Comparison of ENCODE assay signal across 29 cellular contexts in genomic region chr11:66978717-66979116, GRCh38. TPM values are rescaled to one million over a fixed set of nuclear protein-coding genes. Genes with fewer than 3 reads are reported as not detected.
A peak's percentile ranks its signal among the peaks of the same experiment; 100 is the strongest.
DNase-seq lines count a peak whose midpoint lies in the region; ATAC-seq, FAIRE-seq and TF ChIP-seq lines count a peak whose summit lies in the region.
"Had no signal": no experiment of that assay in that cellular context is flagged by ENCODE, and none has a peak within 500 bp of the region (broad histone marks: within the 10 kb centered on the region; RNA-seq: fewer than 3 reads in every experiment).

No MANE protein-coding gene starts in this region.

- intact Hi-C loops in IMR-90 (cut with micrococcal nuclease), result no loop called here
- intact Hi-C loops in K562 (cut with micrococcal nuclease), result loop anchor here (5.0 kb wide), 2 partner anchors 86 to 136 kb away; partner anchors contain the start of gene RCE1
- intact Hi-C loops in body of pancreas (cut with DNase I), result no loop called here

- H3K36me3 ChIP-seq in IMR-90 (ENCODE audit: control insufficient read depth, insufficient read depth, low read length) (no peaks in the 10 kb centered on the region), K562 (ENCODE audit: control insufficient read depth, insufficient read depth, low read length) (no peaks in the 10 kb centered on the region), body of pancreas (replicated peaks in 1 of 2; ENCODE audit: insufficient read depth in 1 of 2, low read depth in 2 of 2) (no peaks in the 10 kb centered on the region)
- H3K36me3 ChIP-seq: BE2C, BLaER1 had no signal

- H3K9me3 ChIP-seq in A549 (peaks cover 18% of the 10 kb centered on the region), IMR-90 (ENCODE audit: control insufficient read depth, insufficient read depth, low read length) (peaks cover 12% of the 10 kb centered on the region), K562 (replicated peaks; ENCODE audit: control insufficient read depth, insufficient read depth, low read depth, low read length) (no peaks in the 10 kb centered on the region), body of pancreas (peaks cover 0 to 3% (median 0%) of the 10 kb centered on the region in 3 donors)
- H3K9me3 ChIP-seq: BE2C had no signal

- H3K18ac ChIP-seq in IMR-90 (ENCODE audit: low read depth, low read length), result no peak overlapping the region

- TF ChIP-seq POLR2A in A549 (IDR thresholded peaks at IDR 0.05; ENCODE audit: low read length) (no peak), IMR-90 (IDR thresholded peaks at IDR 0.05; ENCODE audit: low read depth, low read length) (no peak), K562 (conservative IDR thresholded peaks at IDR 0.05) (no peak), body of pancreas (IDR thresholded peaks at IDR 0.05) (no peak)

- no peaks in the 10 kb centered on the region for H3K4me1 Mint-ChIP-seq in stimulated activated memory B cell treated with anti-CD40 and anti-IgM and Interleukin-4, amounts not matched to agents 10 μg/mL and 1 μg/mL and 100 μg/mL, for 72 hours
- H3K4me1 Mint-ChIP-seq: CD4-positive, CD25-positive, alpha-beta regulatory T cell had no signal

- no peak overlapping the region for H3K4me3 Mint-ChIP-seq in stimulated activated memory B cell treated with anti-CD40 and anti-IgM and Interleukin-4, amounts not matched to agents 10 μg/mL and 1 μg/mL and 100 μg/mL, for 72 hours
- H3K4me3 Mint-ChIP-seq: CD14-positive monocyte; CD4-positive, alpha-beta memory T cell; CD4-positive, CD25-positive, alpha-beta regulatory T cell; CD8-positive, alpha-beta memory T cell had no signal

- H4K8ac ChIP-seq in IMR-90 (ENCODE audit: low read depth in 2 of 2, low read length in 2 of 2), result no peak overlapping the region

- POLR2A ChIA-PET in A549 (lab: Yijun Ruan, JAX) (interaction anchor here (0.7 kb wide), 1 partner anchor 92 kb away, joined by 3 read pairs; no protein-coding TSS in a partner anchor), IMR-90 (lab: Charles Lee; ENCODE audit: unreplicated experiment) (no interaction called here), K562 (lab: Yijun Ruan, JAX) (no interaction called here)

- no peaks in the 10 kb centered on the region for H3K36me3 Mint-ChIP-seq in stimulated activated memory B cell treated with anti-CD40 and anti-IgM and Interleukin-4, amounts not matched to agents 10 μg/mL and 1 μg/mL and 100 μg/mL, for 72 hours
- H3K36me3 Mint-ChIP-seq: CD4-positive, CD25-positive, alpha-beta regulatory T cell had no signal

- no peak overlapping the region for H3K27ac Mint-ChIP-seq in stimulated activated memory B cell treated with anti-CD40 and anti-IgM and Interleukin-4, amounts not matched to agents 10 μg/mL and 1 μg/mL and 100 μg/mL, for 72 hours
- H3K27ac Mint-ChIP-seq: CD14-positive monocyte; CD4-positive, alpha-beta memory T cell; CD4-positive, CD25-positive, alpha-beta regulatory T cell had no signal

- H3K9me3 Mint-ChIP-seq in stimulated activated memory B cell treated with anti-CD40 and anti-IgM and Interleukin-4, amounts not matched to agents 10 μg/mL and 1 μg/mL and 100 μg/mL, for 72 hours, result peaks cover 3% of the 10 kb centered on the region

- H3K9ac ChIP-seq in IMR-90 (ENCODE audit: low read depth, low read length) (no peak overlapping the region), K562 (ENCODE audit: insufficient read depth in 1 of 2, low read depth in 2 of 2, low read length in 2 of 2) (no peak overlapping the region)
- H3K9ac ChIP-seq: BLaER1 had no signal

- H3K4me3 ChIP-seq in A549 (no peak overlapping the region), IMR-90 (ENCODE audit: insufficient read depth, low read depth, low read length) (no peak overlapping the region), K562 (no peak overlapping the region), body of pancreas (no peak overlapping the region)
- H3K4me3 ChIP-seq: BLaER1 had no signal

- BruUV-seq in IMR-90 (replicated peaks; lab: Mats Ljungman, UMichigan), result no TSS peak
- BruUV-seq in K562 (replicated peaks; lab: Mats Ljungman, UMichigan), result no TSS peak

- ATAC-seq in A549 (no peak), IMR-90 (ENCODE audit: low read depth) (no peak), K562 (no peak), body of pancreas (no peak)
- ATAC-seq in stimulated activated memory B cell treated with anti-CD40 and anti-IgM and Interleukin-4, amounts not matched to agents 10 μg/mL and 1 μg/mL and 100 μg/mL, for 72 hours, result no peak

- H2AK9ac ChIP-seq in IMR-90 (replicated peaks; ENCODE audit: low read depth, low read length, poor library complexity), result no peak overlapping the region

- no peak overlapping the region for H3K56ac ChIP-seq in IMR-90 (ENCODE audit: extremely low read depth, insufficient read depth, low read length)

- no peak overlapping the region for H2BK120ac ChIP-seq in IMR-90 (ENCODE audit: low read depth, low read length)

- H3K27me3 ChIP-seq in IMR-90 (ENCODE audit: control insufficient read depth, insufficient read depth, low read length) (no peaks in the 10 kb centered on the region), K562 (ENCODE audit: control insufficient read depth in 2 of 2, insufficient read depth in 2 of 2, low read length in 2 of 2) (no peaks in the 10 kb centered on the region), body of pancreas (no peaks in the 10 kb centered on the region)
- H3K27me3 ChIP-seq: BE2C, BLaER1 had no signal

- TF ChIP-seq EP300 in A549 (IDR thresholded peaks at IDR 0.05) (no peak), K562 (IDR thresholded peaks at IDR 0.05; ENCODE audit: low read length) (no peak)

- 98% methylated on average over 6 of the region's 6 CpGs for WGBS in A549 (ENCODE audit: missing lambda C conversion rate)
- WGBS in IMR-90 (ENCODE audit: extremely low coverage in 2 of 2, insufficient read length in 1 of 2), 2 experiments, result 100% methylated on average over 1 of the region's 6 CpGs; no CpG with 5 or more reads in 1 of the 2 experiments
- WGBS in K562 (ENCODE audit: insufficient coverage, low coverage, missing lambda C conversion rate), result 79% methylated on average over 6 of the region's 6 CpGs
- WGBS in body of pancreas, 2 donors, result 95 to 98% methylated on average over 5 to 6 of the region's 6 CpGs

- no peak overlapping the region for H3K4ac ChIP-seq in IMR-90 (ENCODE audit: low read depth, low read length)

- FAIRE-seq in A549 (lab: Jason Lieb, UNC) (no peak), K562 (lab: Jason Lieb, UNC) (no peak)
- FAIRE-seq: GM12891, GM19239 had no signal

- no peaks in the 10 kb centered on the region for H3K79me1 ChIP-seq in IMR-90 (ENCODE audit: low read depth in 1 of 2, low read length in 2 of 2)

- no peaks in the 10 kb centered on the region for H4K20me1 ChIP-seq in IMR-90 (ENCODE audit: insufficient read depth, low read length)
- H4K20me1 ChIP-seq in K562 (replicated peaks; ENCODE audit: control insufficient read depth, insufficient read depth, low read length), result no peaks in the 10 kb centered on the region
- H4K20me1 ChIP-seq: BLaER1 had no signal

- H3K9me1 ChIP-seq in IMR-90 (ENCODE audit: insufficient read depth, low read length), result peaks cover 7% of the 10 kb centered on the region
- H3K9me1 ChIP-seq in K562 (ENCODE audit: control insufficient read depth, insufficient read depth, low read length), result no peaks in the 10 kb centered on the region

- H3K4me1 ChIP-seq in A549, result peaks cover 51% of the 10 kb centered on the region
- H3K4me1 ChIP-seq in IMR-90 (ENCODE audit: control insufficient read depth, insufficient read depth, low read length), result peaks cover 12% of the 10 kb centered on the region
- H3K4me1 ChIP-seq in K562 (replicated peaks in 1 of 2; ENCODE audit: control insufficient read depth in 2 of 2, insufficient read depth in 2 of 2, low read length in 2 of 2), result peaks cover 2 to 14% of the 10 kb centered on the region in 2 experiments; a peak in 4 of 5 replicates
- peaks cover 4% of the 10 kb centered on the region for H3K4me1 ChIP-seq in body of pancreas
- H3K4me1 ChIP-seq: BE2C had no signal

- TF ChIP-seq RAD21 in A549 (conservative IDR thresholded peaks at IDR 0.05 in 1 of 2, IDR thresholded peaks at IDR 0.05 in 1 of 2) (no peak), IMR-90 (IDR thresholded peaks at IDR 0.05; ENCODE audit: low read length) (no peak), K562 (CRISPR knock-in tag; conservative IDR thresholded peaks at IDR 0.05 in 1 of 2, IDR thresholded peaks at IDR 0.05 in 1 of 2) (no peak)

- H2BK5ac ChIP-seq in IMR-90 (ENCODE audit: low read depth, low read length, poor library complexity, severe bottlenecking), result no peak overlapping the region

- H3K79me2 ChIP-seq in K562 (ENCODE audit: control insufficient read depth, insufficient read depth, low read length), result no peaks in the 10 kb centered on the region

- H4K91ac ChIP-seq in IMR-90 (ENCODE audit: insufficient read depth, low read depth, low read length), result no peak overlapping the region

- H3K27me3 Mint-ChIP-seq in stimulated activated memory B cell treated with anti-CD40 and anti-IgM and Interleukin-4, amounts not matched to agents 10 μg/mL and 1 μg/mL and 100 μg/mL, for 72 hours, result peaks cover 53% of the 10 kb centered on the region

- H3K27ac ChIP-seq in A549, result peak overlapping the region in 1 of 2 experiments; percentile 52; a peak in 2 of 6 replicates
- no peak overlapping the region for H3K27ac ChIP-seq in IMR-90 (ENCODE audit: insufficient read depth, low read length)
- H3K27ac ChIP-seq in K562 (ENCODE audit: extremely low read depth, low read depth, low read length), result no peak overlapping the region
- no peak overlapping the region for H3K27ac ChIP-seq in body of pancreas
- H3K27ac ChIP-seq: 22Rv1, BLaER1 had no signal

- H2AK5ac ChIP-seq in IMR-90 (ENCODE audit: low read depth, low read length), result no peak overlapping the region

- dilution Hi-C loops in IMR-90 (cut with HindIII; ENCODE audit: low sequenced_read_pairs, unreplicated experiment), result no loop called here

- in situ Hi-C loops in IMR-90 (cut with MboI; ENCODE audit: low sequenced_read_pairs) (loop anchor here (5.0 kb wide), 1 partner anchor 286 kb away; no protein-coding TSS in a partner anchor), K562 (cut with MboI) (loop anchor here (5.0 kb wide), 1 partner anchor 126 kb away; no protein-coding TSS in a partner anchor)

- H3K14ac ChIP-seq in IMR-90 (replicated peaks; ENCODE audit: low read depth, low read length), result no peak overlapping the region

- H3K23ac ChIP-seq in IMR-90 (ENCODE audit: low read depth, low read length), result no peak overlapping the region

- H3K4me2 ChIP-seq in A549, result no peak overlapping the region
- H3K4me2 ChIP-seq in IMR-90 (ENCODE audit: low read depth, low read length), result no peak overlapping the region
- H3K4me2 ChIP-seq in K562 (ENCODE audit: insufficient read depth, low read length), result no peak overlapping the region
- H3K4me2 ChIP-seq: BLaER1 had no signal

- no peak for DNase-seq in A549 (ENCODE audit: low read depth in 1 of 2, low spot score in 1 of 2)
- no peak for DNase-seq in IMR-90
- no peak for DNase-seq in K562 (ENCODE audit: extremely low read depth in 1 of 4, low spot score in 3 of 4)
- DNase-seq in body of pancreas, result no peak
- DNase-seq: ACHN; BE2C; C1 segment of cervical spinal cord; CD4-positive, alpha-beta memory T cell; CD4-positive, CD25-positive, alpha-beta regulatory T cell; CD8-positive, alpha-beta memory T cell; COR-L47; DMS 273 treated with DMSO at 0.1 percent for 48 hours; DMS153; DMS53; DMS79; DND-41; EL; GDM1 had no signal

- CTCF ChIA-PET in A549 (lab: Yijun Ruan, JAX), result interaction anchor here (1.5 kb wide), 1 partner anchor 43 kb away, joined by 3 read pairs; no protein-coding TSS in a partner anchor
- CTCF ChIA-PET in IMR-90 (lab: Yijun Ruan, JAX), result no interaction called here
- CTCF ChIA-PET in K562 (lab: Yijun Ruan, JAX; ENCODE audit: low intra/inter-chr PET ratio), result interaction anchor here (0.7 kb wide), 1 partner anchor 131 kb away, joined by 4 read pairs; no protein-coding TSS in a partner anchor

- no peak overlapping the region for H2AFZ ChIP-seq in IMR-90 (replicated peaks; ENCODE audit: low read length, poor library complexity)
- no peak overlapping the region for H2AFZ ChIP-seq in K562 (ENCODE audit: low read depth, low read length)

- 0 out of 2 replicates have a peak overlapping the region, but pooled peaks have one; percentile 28 for H2BK20ac ChIP-seq in IMR-90 (ENCODE audit: low read depth, low read length)

- no peak overlapping the region for H4K5ac ChIP-seq in IMR-90 (ENCODE audit: low read depth, low read length)

- H2BK15ac ChIP-seq in IMR-90 (ENCODE audit: low read depth, low read length), result no peak overlapping the region

- no peak for TF ChIP-seq CTCF in A549 (IDR thresholded peaks at IDR 0.05)
- no peak for TF ChIP-seq CTCF in IMR-90 (conservative IDR thresholded peaks at IDR 0.05; ENCODE audit: low read depth, low read length)
- no peak for TF ChIP-seq CTCF in K562 (IDR thresholded peaks at IDR 0.05 in 2 of 3, conservative IDR thresholded peaks at IDR 0.05 in 1 of 3; ENCODE audit: insufficient read depth in 2 of 3, low read depth in 1 of 3, low read length in 3 of 3)
- TF ChIP-seq CTCF in body of pancreas (IDR thresholded peaks at IDR 0.05), result no peak

RNA-seq across cellular contexts. Expression of gene C11orf86, which starts 3.6 kb away (rescaled TPM):
- polyA plus RNA-seq in A549 (2011; rRNA removed), result 9.3 and 10.8 TPM in 2 replicates
- 34.5 and 42.5 TPM in 2 replicates for polyA plus RNA-seq in A549 (2012; cell fraction: cytosol; rRNA removed)
- 23.0 and 24.9 TPM in 2 replicates for polyA plus RNA-seq in A549 (2012; cell fraction: nucleus; rRNA removed)
- polyA plus RNA-seq in A549 (2017; fragmentation: RNase III; extraction: RNeasy Plus Mini Kit Qiagen cat#74134 plus additional on column Dnase treatment), result 39.7 to 59.6 TPM (median 56.4 TPM) in 3 replicates
- 2.7 and 5.4 TPM in 2 replicates for polyA minus RNA-seq in A549 (2011; rRNA and poly(A)+ RNA removed)
- total RNA-seq in IMR-90 (2012; rRNA removed), result not detected in 2 replicates
- not detected in 2 replicates for polyA plus RNA-seq in IMR-90 (2012; rRNA removed)
- polyA plus RNA-seq in IMR-90 (2012; cell fraction: cytosol; rRNA removed), result 0.04 TPM in 1 of 2 replicates, not detected in the other
- 0.06 and 0.07 TPM in 2 replicates for polyA plus RNA-seq in IMR-90 (2012; cell fraction: nucleus; rRNA removed; ENCODE audit: low replicate concordance)
- not detected in 2 replicates for total RNA-seq in K562 (2011; cell fraction: chromatin; rRNA removed; ENCODE audit: low replicate concordance)
- total RNA-seq in K562 (2011; cell fraction: nucleolus; rRNA removed), result not detected in 2 replicates
- not detected in 2 replicates for total RNA-seq in K562 (2011; cell fraction: nucleoplasm; rRNA removed)
- total RNA-seq in K562 (2014; rRNA removed), result not detected in 2 replicates
- not detected in 2 replicates for total RNA-seq in K562 (2014; rRNA removed; fragmentation: Illumina TruSeq; extraction: Trizol)
- total RNA-seq in K562 (2015; rRNA removed; fragmentation: Illumina TruSeq; extraction: Trizol), result not detected in 2 replicates
- total RNA-seq in K562 (2021), result not detected in 2 replicates
- not detected in 2 replicates for polyA plus RNA-seq in K562 (2011; rRNA removed)
- polyA plus RNA-seq in K562 (2011; cell fraction: cytosol; rRNA removed), result not detected in 2 replicates
- polyA plus RNA-seq in K562 (2011; cell fraction: nucleus; rRNA removed), result not detected in 2 replicates
- not detected in 2 replicates for polyA plus RNA-seq in K562 (2012)
- polyA plus RNA-seq in K562 (2014; fragmentation: Illumina TruSeq; extraction: Trizol), result not detected in 2 replicates
- polyA plus RNA-seq in K562 (2014; fragmentation: Nextera tagmentation; extraction: Ambion mirVana), result not detected
- polyA plus RNA-seq in K562 (2014; rRNA removed), result not detected in 2 replicates
- not detected in 2 replicates for polyA minus RNA-seq in K562 (2011; rRNA and poly(A)+ RNA removed)
- polyA minus RNA-seq in K562 (2011; cell fraction: cytosol; rRNA and poly(A)+ RNA removed), result 1.1 TPM in 1 of 2 replicates, not detected in the other
- not detected in 2 replicates for polyA minus RNA-seq in K562 (2011; cell fraction: nucleus; rRNA and poly(A)+ RNA removed)
- not detected for total RNA-seq in body of pancreas
- total RNA-seq: A172; A673; CD4-positive, alpha-beta memory T cell; CD4-positive, CD25-positive, alpha-beta regulatory T cell; CD8-positive, alpha-beta memory T cell; Daoy; G401 had no signal
- polyA plus RNA-seq: AG04450; CD14-positive monocyte; CD4-positive, alpha-beta memory T cell; CD4-positive, CD25-positive, alpha-beta regulatory T cell; CD8-positive, alpha-beta memory T cell had no signal

RNA-seq across cellular contexts. Expression of gene PC, which starts 20.5 kb away (rescaled TPM):
- polyA plus RNA-seq in A549 (2011; rRNA removed) (14.2 and 15.7 TPM in 2 replicates), A549 (2017; fragmentation: RNase III; extraction: RNeasy Plus Mini Kit Qiagen cat#74134 plus additional on column Dnase treatment) (31.3 to 53.5 TPM (median 45.9 TPM) in 3 replicates), IMR-90 (2012; rRNA removed) (15.7 and 20.9 TPM in 2 replicates), K562 (2011; rRNA removed) (6.1 and 11.2 TPM in 2 replicates), K562 (2014; fragmentation: Illumina TruSeq; extraction: Trizol) (13.7 and 20.7 TPM in 2 replicates), K562 (2014; fragmentation: Nextera tagmentation; extraction: Ambion mirVana) (under 1 TPM; 0.94 to 0.97 TPM), K562 (2014; rRNA removed) (10.4 and 26.1 TPM in 2 replicates)
- polyA plus RNA-seq in A549 (2012; cell fraction: cytosol; rRNA removed), result 25.1 and 29.6 TPM in 2 replicates
- 88.3 and 105 TPM in 2 replicates for polyA plus RNA-seq in A549 (2012; cell fraction: nucleus; rRNA removed)
- polyA minus RNA-seq in A549 (2011; rRNA and poly(A)+ RNA removed), result 31.5 and 37.8 TPM in 2 replicates
- total RNA-seq in IMR-90 (2012; rRNA removed) (9.7 and 13.6 TPM in 2 replicates), K562 (2014; rRNA removed) (11.1 and 22.7 TPM in 2 replicates), K562 (2014; rRNA removed; fragmentation: Illumina TruSeq; extraction: Trizol) (4.4 and 8.4 TPM in 2 replicates), K562 (2015; rRNA removed; fragmentation: Illumina TruSeq; extraction: Trizol) (8.7 and 9.9 TPM in 2 replicates), K562 (2021) (38.0 and 38.4 TPM in 2 replicates), body of pancreas (10 to 100 TPM; 12.2 to 81.7 TPM)
- 15.5 and 27.2 TPM in 2 replicates for polyA plus RNA-seq in IMR-90 (2012; cell fraction: cytosol; rRNA removed)
- polyA plus RNA-seq in IMR-90 (2012; cell fraction: nucleus; rRNA removed; ENCODE audit: low replicate concordance), result 65.9 and 77.6 TPM in 2 replicates
- 53.4 and 88.6 TPM in 2 replicates for total RNA-seq in K562 (2011; cell fraction: chromatin; rRNA removed; ENCODE audit: low replicate concordance)
- total RNA-seq in K562 (2011; cell fraction: nucleolus; rRNA removed), result 47.2 and 61.2 TPM in 2 replicates
- total RNA-seq in K562 (2011; cell fraction: nucleoplasm; rRNA removed), result 25.8 and 29.3 TPM in 2 replicates
- polyA plus RNA-seq in K562 (2011; cell fraction: cytosol; rRNA removed), result 5.8 and 9.3 TPM in 2 replicates
- polyA plus RNA-seq in K562 (2011; cell fraction: nucleus; rRNA removed), result 43.6 and 55.7 TPM in 2 replicates
- polyA plus RNA-seq in K562 (2012), result 21.3 and 21.6 TPM in 2 replicates
- polyA minus RNA-seq in K562 (2011; rRNA and poly(A)+ RNA removed), result 6.5 and 7.7 TPM in 2 replicates
- 10.8 and 16.8 TPM in 2 replicates for polyA minus RNA-seq in K562 (2011; cell fraction: cytosol; rRNA and poly(A)+ RNA removed)
- 13.3 and 13.7 TPM in 2 replicates for polyA minus RNA-seq in K562 (2011; cell fraction: nucleus; rRNA and poly(A)+ RNA removed)

RNA-seq across cellular contexts. Expression of gene SYT12, which starts 44.2 kb away (rescaled TPM):
- polyA plus RNA-seq in A549 (2011; rRNA removed) (1.4 and 2.4 TPM in 2 replicates), A549 (2017; fragmentation: RNase III; extraction: RNeasy Plus Mini Kit Qiagen cat#74134 plus additional on column Dnase treatment) (6.6 to 10.6 TPM (median 9.6 TPM) in 3 replicates), IMR-90 (2012; rRNA removed) (0.65 and 0.74 TPM in 2 replicates), K562 (2011; rRNA removed) (0.01 and 0.03 TPM in 2 replicates), K562 (2014; fragmentation: Illumina TruSeq; extraction: Trizol) (0.03 TPM in 1 of 2 replicates, not detected in the other), K562 (2014; fragmentation: Nextera tagmentation; extraction: Ambion mirVana) (not detected), K562 (2014; rRNA removed) (0.03 and 0.07 TPM in 2 replicates)
- 2.7 and 4.7 TPM in 2 replicates for polyA plus RNA-seq in A549 (2012; cell fraction: cytosol; rRNA removed)
- 7.3 and 8.2 TPM in 2 replicates for polyA plus RNA-seq in A549 (2012; cell fraction: nucleus; rRNA removed)
- 1.7 and 2.3 TPM in 2 replicates for polyA minus RNA-seq in A549 (2011; rRNA and poly(A)+ RNA removed)
- total RNA-seq in IMR-90 (2012; rRNA removed) (0.54 and 0.56 TPM in 2 replicates), K562 (2014; rRNA removed) (not detected in 2 replicates), K562 (2014; rRNA removed; fragmentation: Illumina TruSeq; extraction: Trizol) (0.11 TPM in 1 of 2 replicates, not detected in the other), K562 (2015; rRNA removed; fragmentation: Illumina TruSeq; extraction: Trizol) (0.11 TPM in 1 of 2 replicates, not detected in the other), K562 (2021) (not detected in 2 replicates), body of pancreas (under 1 TPM in 1 of 2 donors, not detected in 1; 0.78 TPM)
- polyA plus RNA-seq in IMR-90 (2012; cell fraction: cytosol; rRNA removed), result 0.53 and 0.81 TPM in 2 replicates
- 1.4 and 1.6 TPM in 2 replicates for polyA plus RNA-seq in IMR-90 (2012; cell fraction: nucleus; rRNA removed; ENCODE audit: low replicate concordance)
- total RNA-seq in K562 (2011; cell fraction: chromatin; rRNA removed; ENCODE audit: low replicate concordance), result 0.14 and 0.32 TPM in 2 replicates
- 0.13 and 0.17 TPM in 2 replicates for total RNA-seq in K562 (2011; cell fraction: nucleolus; rRNA removed)
- 0.15 TPM in 1 of 2 replicates, not detected in the other for total RNA-seq in K562 (2011; cell fraction: nucleoplasm; rRNA removed)
- 0.01 and 0.04 TPM in 2 replicates for polyA plus RNA-seq in K562 (2011; cell fraction: cytosol; rRNA removed)
- polyA plus RNA-seq in K562 (2011; cell fraction: nucleus; rRNA removed), result 0.04 and 0.13 TPM in 2 replicates
- 0.08 and 0.21 TPM in 2 replicates for polyA plus RNA-seq in K562 (2012)
- 0.04 TPM in 1 of 2 replicates, not detected in the other for polyA minus RNA-seq in K562 (2011; rRNA and poly(A)+ RNA removed)
- polyA minus RNA-seq in K562 (2011; cell fraction: cytosol; rRNA and poly(A)+ RNA removed), result not detected in 2 replicates
- polyA minus RNA-seq in K562 (2011; cell fraction: nucleus; rRNA and poly(A)+ RNA removed), result 0.13 and 0.22 TPM in 2 replicates
- total RNA-seq: A172; CD4-positive, alpha-beta memory T cell; CD4-positive, CD25-positive, alpha-beta regulatory T cell; CD8-positive, alpha-beta memory T cell had no signal
- polyA plus RNA-seq: CD14-positive monocyte; CD4-positive, alpha-beta memory T cell; CD4-positive, CD25-positive, alpha-beta regulatory T cell; CD8-positive, alpha-beta memory T cell had no signal

Comparison
In these comparisons a context has a peak if more than half of its experiments do, and no peak if none do; other contexts are left out.
1. Of the 35 proteins assayed by ChIP-seq in both K562 and A549: peak only in K562: none; only in A549: none; in both: USF2; in neither: 34.